17 cellular contexts compared by ENCODE assay signal in the genomic region with DNA sequence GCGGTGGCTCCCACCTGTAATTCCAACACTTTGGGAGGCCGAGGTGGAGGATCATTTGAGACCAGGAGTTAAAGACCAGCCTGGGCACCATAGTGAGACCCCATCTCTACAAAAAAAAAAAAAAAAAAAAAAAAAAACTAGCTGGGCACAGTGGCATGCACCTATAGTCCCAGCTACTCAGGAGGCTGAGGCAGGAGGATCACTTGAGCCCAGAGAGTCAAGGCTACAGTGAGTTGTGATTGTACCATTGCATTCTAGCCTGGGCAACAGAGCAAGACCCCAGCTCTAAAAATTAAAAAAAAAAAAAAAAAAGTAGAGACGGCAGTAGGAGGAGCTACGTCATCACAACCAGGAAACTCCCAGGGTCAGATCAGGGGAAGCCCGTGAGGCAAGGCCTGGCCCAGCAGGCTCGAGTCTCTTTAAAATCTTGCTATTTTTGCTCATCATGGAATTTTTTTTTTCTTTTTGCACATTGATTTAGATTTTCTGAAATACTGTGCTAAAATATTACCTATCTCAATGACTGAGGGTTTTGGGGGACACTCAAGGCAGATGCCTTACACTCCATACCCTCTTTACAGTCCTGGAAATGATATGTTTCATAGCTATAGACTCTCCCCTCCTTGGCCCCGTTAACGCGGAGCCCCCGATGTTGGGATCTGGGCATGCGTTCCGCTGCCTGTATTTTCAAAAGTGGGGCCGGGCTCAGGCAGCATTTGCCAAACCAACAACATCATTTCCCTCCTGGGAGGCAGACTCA. TPM values are rescaled to one million over a fixed set of nuclear protein-coding genes. Genes with fewer than 3 reads are reported as not detected.
DNase-seq lines count a peak whose midpoint lies in the region; ATAC-seq, FAIRE-seq and TF ChIP-seq lines count a peak whose summit lies in the region.
"Had no signal": no experiment of that assay in that cellular context is flagged by ENCODE, and none has a peak within 500 bp of the region (broad histone marks: within the 10 kb centered on the region; RNA-seq: fewer than 3 reads in every experiment).

No MANE protein-coding gene starts in this region.

- no peak overlapping the region for H3K27ac ChIP-seq in CD8-positive, alpha-beta memory T cell (ENCODE audit: low read depth, low read length)
- H3K27ac ChIP-seq: BLaER1, colonic mucosa, heart right ventricle, SK-N-MC had no signal

- POLR2A ChIA-PET in CD8-positive, alpha-beta memory T cell (lab: Charles Lee): interaction anchor here (0.6 kb wide), 2 partner anchors 12 to 13 kb away, joined by 3 to 4 read pairs; no protein-coding TSS in a partner anchor

- TF ChIP-seq POLR2A in GM12892 (IDR thresholded peaks at IDR 0.05; ENCODE audit: low read depth, low read length): no peak

- no peaks in the 10 kb centered on the region for H3K4me1 Mint-ChIP-seq in CD8-positive, alpha-beta memory T cell
- no peaks in the 10 kb centered on the region for H3K4me1 Mint-ChIP-seq in activated T-helper 17 cell treated with anti-CD3 and anti-CD28 coated beads, Interleukin-2, amount 50 U/mL, for 72 hours

- H3K4me3 ChIP-seq in CD8-positive, alpha-beta memory T cell (ENCODE audit: low read length): no peak overlapping the region
- H3K4me3 ChIP-seq: BLaER1, colonic mucosa, heart right ventricle, SK-N-MC had no signal

- H3K4me1 ChIP-seq in CD8-positive, alpha-beta memory T cell (ENCODE audit: insufficient read depth, low read length): no peaks in the 10 kb centered on the region
- H3K4me1 ChIP-seq: BLaER1, colonic mucosa, heart right ventricle had no signal

- no peaks in the 10 kb centered on the region for H3K27me3 Mint-ChIP-seq in CD8-positive, alpha-beta memory T cell
- H3K27me3 Mint-ChIP-seq in activated T-helper 17 cell treated with anti-CD3 and anti-CD28 coated beads, Interleukin-2, amount 50 U/mL, for 72 hours: no peaks in the 10 kb centered on the region

- in situ Hi-C loops in KBM-7 (cut with MboI; ENCODE audit: low pct_unique_long_range_greater_than_20kb, low sequenced_read_pairs): no loop called here

- H3K9me3 ChIP-seq in CD8-positive, alpha-beta memory T cell (ENCODE audit: low read length): no peaks in the 10 kb centered on the region
- H3K9me3 ChIP-seq: BLaER1, colonic mucosa, heart right ventricle had no signal

- CTCF ChIA-PET in CD8-positive, alpha-beta memory T cell (lab: Charles Lee): no interaction called here

- DNase-seq in CD8-positive, alpha-beta memory T cell: no peak
- DNase-seq in GM12892 (ENCODE audit: insufficient read length) (peak; percentile 59), lung microvascular endothelial cell (ENCODE audit: low read depth in 2 of 2) (peak; percentile 42 to 46), retina (no peak), KBM-7 (no peak)
- DNase-seq: anterior cingulate cortex, colonic mucosa, DND-41, heart right ventricle, kidney, NCI-H1930, NCI-H510A treated with DMSO at 0.1 percent for 48 hours had no signal

- ATAC-seq in activated T-helper 17 cell treated with anti-CD3 and anti-CD28 coated beads, Interleukin-2, amount 50 U/mL, for 72 hours (replicated peaks): peak; percentile 62
- no peak for ATAC-seq in HG02870 (IDR thresholded peaks at IDR 0.05; ENCODE audit: unreplicated experiment)
- no peak for ATAC-seq in GM19397 (IDR thresholded peaks at IDR 0.05; ENCODE audit: unreplicated experiment)
- ATAC-seq: heart right ventricle had no signal

- no peak overlapping the region for H3K4me3 Mint-ChIP-seq in CD8-positive, alpha-beta memory T cell
- no peak overlapping the region for H3K4me3 Mint-ChIP-seq in activated T-helper 17 cell treated with anti-CD3 and anti-CD28 coated beads, Interleukin-2, amount 50 U/mL, for 72 hours

- H3K36me3 Mint-ChIP-seq in CD8-positive, alpha-beta memory T cell: peaks cover 0 to 76% (median 11%) of the 10 kb centered on the region in 3 donors
- peaks cover 95% of the 10 kb centered on the region for H3K36me3 Mint-ChIP-seq in activated T-helper 17 cell treated with anti-CD3 and anti-CD28 coated beads, Interleukin-2, amount 50 U/mL, for 72 hours (ENCODE audit: low read depth)

- H3K27me3 ChIP-seq in CD8-positive, alpha-beta memory T cell (ENCODE audit: insufficient read depth, low read length, poor library complexity, severe bottlenecking): no peaks in the 10 kb centered on the region
- H3K27me3 ChIP-seq: BLaER1, colonic mucosa, heart right ventricle had no signal

- peak; percentile 67 for FAIRE-seq in GM12892 (lab: Jason Lieb, UNC)
- FAIRE-seq: kidney had no signal

- peaks cover 36% of the 10 kb centered on the region for H3K36me3 ChIP-seq in CD8-positive, alpha-beta memory T cell (ENCODE audit: insufficient read depth, low read length)

- H3K27ac Mint-ChIP-seq in CD8-positive, alpha-beta memory T cell: peak overlapping the region in 5 of 8 donors; percentile 11 to 81 (median 57)
- H3K27ac Mint-ChIP-seq in activated T-helper 17 cell treated with anti-CD3 and anti-CD28 coated beads, Interleukin-2, amount 50 U/mL, for 72 hours: peak overlapping the region; percentile 62

- no peaks in the 10 kb centered on the region for H3K9me3 Mint-ChIP-seq in CD8-positive, alpha-beta memory T cell
- H3K9me3 Mint-ChIP-seq in activated T-helper 17 cell treated with anti-CD3 and anti-CD28 coated beads, Interleukin-2, amount 50 U/mL, for 72 hours: no peaks in the 10 kb centered on the region

RNA-seq across cellular contexts. Expression of a gene that starts 44.4 kb away (rescaled TPM):
- total RNA-seq in CD8-positive, alpha-beta memory T cell: 10 to 100 TPM; 31.9 to 35.4 TPM
- polyA plus RNA-seq in CD8-positive, alpha-beta memory T cell: 33.6 TPM
- polyA plus RNA-seq in GM12892 (2012; ENCODE audit: missing spikeins): 22.8 TPM
- 10 to 100 TPM; 27.8 to 30.6 TPM for total RNA-seq in activated T-helper 17 cell treated with anti-CD3 and anti-CD28 coated beads, Interleukin-2, amount 50 U/mL, for 72 hours
- total RNA-seq in lung microvascular endothelial cell: 10.7 and 12.9 TPM in 2 replicates

RNA-seq across cellular contexts. Expression of a gene that starts 55.3 kb away (rescaled TPM):
- 10 to 100 TPM; 15.0 to 16.8 TPM for total RNA-seq in CD8-positive, alpha-beta memory T cell
- polyA plus RNA-seq in CD8-positive, alpha-beta memory T cell: 35.5 TPM
- polyA plus RNA-seq in GM12892 (2012; ENCODE audit: missing spikeins): 11.2 TPM
- 10 to 100 TPM; 14.1 to 17.6 TPM for total RNA-seq in activated T-helper 17 cell treated with anti-CD3 and anti-CD28 coated beads, Interleukin-2, amount 50 U/mL, for 72 hours
- 2.6 and 4.0 TPM in 2 replicates for total RNA-seq in lung microvascular endothelial cell

Comparison
In these comparisons a context has a peak if more than half of its experiments do, and no peak if none do; other contexts are left out.
1. DNase-seq: peak in GM12892 (single experiment) and lung microvascular endothelial cell (2 of 2); none in CD8-positive, alpha-beta memory T cell (0 of 5), retina (single experiment) and KBM-7 (single experiment).